ENCODE assay signal across 1 cellular context in the genomic region with DNA sequence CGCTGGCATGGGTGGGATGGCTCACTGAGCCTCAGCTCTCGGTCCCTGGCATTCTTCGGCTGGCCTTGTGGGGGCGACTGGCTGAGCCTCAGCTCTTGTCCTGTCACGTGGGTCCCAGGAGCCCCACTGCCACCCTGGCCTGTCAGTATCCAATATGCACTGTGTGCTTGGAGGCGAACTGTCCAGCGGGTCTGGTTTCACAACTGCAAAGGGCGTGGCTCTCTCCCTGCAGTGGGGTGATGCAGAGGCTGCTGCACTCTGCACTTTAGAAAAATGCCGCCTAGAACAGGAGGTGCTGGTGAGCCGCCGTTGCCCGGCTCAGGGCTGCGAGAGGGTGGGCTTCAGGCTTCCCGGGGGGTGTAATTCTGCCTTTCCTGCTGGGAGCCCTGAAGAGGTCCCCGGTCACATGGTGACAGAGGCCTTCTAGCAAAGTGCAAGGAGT.
TF ChIP-seq lines count a peak whose summit lies in the region.

No MANE protein-coding gene starts in this region.

TF ChIP-seq in HepG2, 621 proteins besides CTCF, POLR2A, EP300 and RAD21 (continued from another document and continues in another):
- TF ChIP-seq, protein P1, sequence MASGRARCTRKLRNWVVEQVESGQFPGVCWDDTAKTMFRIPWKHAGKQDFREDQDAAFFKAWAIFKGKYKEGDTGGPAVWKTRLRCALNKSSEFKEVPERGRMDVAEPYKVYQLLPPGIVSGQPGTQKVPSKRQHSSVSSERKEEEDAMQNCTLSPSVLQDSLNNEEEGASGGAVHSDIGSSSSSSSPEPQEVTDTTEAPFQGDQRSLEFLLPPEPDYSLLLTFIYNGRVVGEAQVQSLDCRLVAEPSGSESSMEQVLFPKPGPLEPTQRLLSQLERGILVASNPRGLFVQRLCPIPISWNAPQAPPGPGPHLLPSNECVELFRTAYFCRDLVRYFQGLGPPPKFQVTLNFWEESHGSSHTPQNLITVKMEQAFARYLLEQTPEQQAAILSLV (CRISPR knock-in tag; IDR thresholded peaks at IDR 0.05; ENCODE audit: borderline replicate concordance), result no peak
- TF ChIP-seq NR2C2 (CRISPR knock-in tag; IDR thresholded peaks at IDR 0.05; ENCODE audit: borderline replicate concordance), result no peak
- no peak for TF ChIP-seq ZNF766 (CRISPR knock-in tag; IDR thresholded peaks at IDR 0.05; ENCODE audit: borderline replicate concordance)
- peak; percentile 69 for TF ChIP-seq SAP130 (CRISPR knock-in tag; IDR thresholded peaks at IDR 0.05; ENCODE audit: low read depth)
- no peak for TF ChIP-seq ETV6 (CRISPR knock-in tag; conservative IDR thresholded peaks at IDR 0.05)
- TF ChIP-seq, protein P2, sequence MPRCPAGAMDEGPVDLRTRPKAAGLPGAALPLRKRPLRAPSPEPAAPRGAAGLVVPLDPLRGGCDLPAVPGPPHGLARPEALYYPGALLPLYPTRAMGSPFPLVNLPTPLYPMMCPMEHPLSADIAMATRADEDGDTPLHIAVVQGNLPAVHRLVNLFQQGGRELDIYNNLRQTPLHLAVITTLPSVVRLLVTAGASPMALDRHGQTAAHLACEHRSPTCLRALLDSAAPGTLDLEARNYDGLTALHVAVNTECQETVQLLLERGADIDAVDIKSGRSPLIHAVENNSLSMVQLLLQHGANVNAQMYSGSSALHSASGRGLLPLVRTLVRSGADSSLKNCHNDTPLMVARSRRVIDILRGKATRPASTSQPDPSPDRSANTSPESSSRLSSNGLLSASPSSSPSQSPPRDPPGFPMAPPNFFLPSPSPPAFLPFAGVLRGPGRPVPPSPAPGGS (CRISPR knock-in tag; IDR thresholded peaks at IDR 0.05), result no peak
- TF ChIP-seq ZNF350 (CRISPR knock-in tag; IDR thresholded peaks at IDR 0.05; ENCODE audit: borderline replicate concordance, low read depth), result 0 out of 2 replicates have a peak, but pooled peaks have one; percentile 16
- TF ChIP-seq SOX6 (IDR thresholded peaks at IDR 0.05), result no peak
- TF ChIP-seq SOX6 (CRISPR knock-in tag; IDR thresholded peaks at IDR 0.05), result peak; percentile 29; the same call in 1 of the 2 replicates
- TF ChIP-seq ZNF329 (CRISPR knock-in tag; IDR thresholded peaks at IDR 0.05; ENCODE audit: low read depth), result no peak
- TF ChIP-seq, protein P3, sequence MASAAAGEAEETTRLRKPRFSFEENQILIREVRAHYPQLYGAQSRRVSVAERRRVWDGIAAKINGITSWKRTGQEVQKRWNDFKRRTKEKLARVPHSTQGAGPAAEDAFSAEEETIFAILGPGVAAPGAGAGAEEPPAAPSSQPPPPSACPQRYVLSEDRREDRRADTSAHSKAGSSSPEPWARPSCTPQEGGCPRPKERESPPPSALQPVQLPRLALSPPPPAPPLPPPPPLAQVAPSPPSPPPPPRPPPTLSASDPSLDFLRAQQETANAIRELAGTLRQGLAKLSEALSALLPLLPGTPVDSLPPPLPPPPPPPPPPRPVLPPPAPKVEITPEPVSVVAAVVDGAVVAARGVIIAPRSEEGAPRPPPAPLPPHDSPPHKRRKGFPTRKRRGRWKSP (CRISPR knock-in tag; IDR thresholded peaks at IDR 0.05), result no peak
- no peak for TF ChIP-seq ZNF446 (CRISPR knock-in tag; IDR thresholded peaks at IDR 0.05)
- TF ChIP-seq NFYB (CRISPR knock-in tag; IDR thresholded peaks at IDR 0.05), result no peak
- no peak for TF ChIP-seq ZNF232 (CRISPR knock-in tag; IDR thresholded peaks at IDR 0.05; ENCODE audit: borderline replicate concordance)
- TF ChIP-seq KLF16 (CRISPR knock-in tag; IDR thresholded peaks at IDR 0.05), result peak in 1 of 2 experiments; percentile 29; a peak in 1 of 4 replicates
- no peak for TF ChIP-seq FOXK2 (IDR thresholded peaks at IDR 0.05)
- TF ChIP-seq, protein P4, sequence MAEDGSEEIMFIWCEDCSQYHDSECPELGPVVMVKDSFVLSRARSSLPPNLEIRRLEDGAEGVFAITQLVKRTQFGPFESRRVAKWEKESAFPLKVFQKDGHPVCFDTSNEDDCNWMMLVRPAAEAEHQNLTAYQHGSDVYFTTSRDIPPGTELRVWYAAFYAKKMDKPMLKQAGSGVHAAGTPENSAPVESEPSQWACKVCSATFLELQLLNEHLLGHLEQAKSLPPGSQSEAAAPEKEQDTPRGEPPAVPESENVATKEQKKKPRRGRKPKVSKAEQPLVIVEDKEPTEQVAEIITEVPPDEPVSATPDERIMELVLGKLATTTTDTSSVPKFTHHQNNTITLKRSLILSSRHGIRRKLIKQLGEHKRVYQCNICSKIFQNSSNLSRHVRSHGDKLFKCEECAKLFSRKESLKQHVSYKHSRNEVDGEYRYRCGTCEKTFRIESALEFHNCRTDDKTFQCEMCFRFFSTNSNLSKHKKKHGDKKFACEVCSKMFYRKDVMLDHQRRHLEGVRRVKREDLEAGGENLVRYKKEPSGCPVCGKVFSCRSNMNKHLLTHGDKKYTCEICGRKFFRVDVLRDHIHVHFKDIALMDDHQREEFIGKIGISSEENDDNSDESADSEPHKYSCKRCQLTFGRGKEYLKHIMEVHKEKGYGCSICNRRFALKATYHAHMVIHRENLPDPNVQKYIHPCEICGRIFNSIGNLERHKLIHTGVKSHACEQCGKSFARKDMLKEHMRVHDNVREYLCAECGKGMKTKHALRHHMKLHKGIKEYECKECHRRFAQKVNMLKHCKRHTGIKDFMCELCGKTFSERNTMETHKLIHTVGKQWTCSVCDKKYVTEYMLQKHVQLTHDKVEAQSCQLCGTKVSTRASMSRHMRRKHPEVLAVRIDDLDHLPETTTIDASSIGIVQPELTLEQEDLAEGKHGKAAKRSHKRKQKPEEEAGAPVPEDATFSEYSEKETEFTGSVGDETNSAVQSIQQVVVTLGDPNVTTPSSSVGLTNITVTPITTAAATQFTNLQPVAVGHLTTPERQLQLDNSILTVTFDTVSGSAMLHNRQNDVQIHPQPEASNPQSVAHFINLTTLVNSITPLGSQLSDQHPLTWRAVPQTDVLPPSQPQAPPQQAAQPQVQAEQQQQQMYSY (CRISPR knock-in tag; IDR thresholded peaks at IDR 0.05), result no peak
- TF ChIP-seq, protein P5, sequence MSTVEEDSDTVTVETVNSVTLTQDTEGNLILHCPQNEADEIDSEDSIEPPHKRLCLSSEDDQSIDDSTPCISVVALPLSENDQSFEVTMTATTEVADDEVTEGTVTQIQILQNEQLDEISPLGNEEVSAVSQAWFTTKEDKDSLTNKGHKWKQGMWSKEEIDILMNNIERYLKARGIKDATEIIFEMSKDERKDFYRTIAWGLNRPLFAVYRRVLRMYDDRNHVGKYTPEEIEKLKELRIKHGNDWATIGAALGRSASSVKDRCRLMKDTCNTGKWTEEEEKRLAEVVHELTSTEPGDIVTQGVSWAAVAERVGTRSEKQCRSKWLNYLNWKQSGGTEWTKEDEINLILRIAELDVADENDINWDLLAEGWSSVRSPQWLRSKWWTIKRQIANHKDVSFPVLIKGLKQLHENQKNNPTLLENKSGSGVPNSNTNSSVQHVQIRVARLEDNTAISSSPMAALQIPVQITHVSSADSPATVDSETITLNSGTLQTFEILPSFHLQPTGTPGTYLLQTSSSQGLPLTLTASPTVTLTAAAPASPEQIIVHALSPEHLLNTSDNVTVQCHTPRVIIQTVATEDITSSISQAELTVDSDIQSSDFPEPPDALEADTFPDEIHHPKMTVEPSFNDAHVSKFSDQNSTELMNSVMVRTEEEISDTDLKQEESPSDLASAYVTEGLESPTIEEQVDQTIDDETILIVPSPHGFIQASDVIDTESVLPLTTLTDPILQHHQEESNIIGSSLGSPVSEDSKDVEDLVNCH (CRISPR knock-in tag; IDR thresholded peaks at IDR 0.05), result no peak
- no peak for TF ChIP-seq NFE2L2 (IDR thresholded peaks at IDR 0.05; ENCODE audit: low read length)
- no peak for TF ChIP-seq ZNF589 (CRISPR knock-in tag; conservative IDR thresholded peaks at IDR 0.05)
- TF ChIP-seq, protein P6, sequence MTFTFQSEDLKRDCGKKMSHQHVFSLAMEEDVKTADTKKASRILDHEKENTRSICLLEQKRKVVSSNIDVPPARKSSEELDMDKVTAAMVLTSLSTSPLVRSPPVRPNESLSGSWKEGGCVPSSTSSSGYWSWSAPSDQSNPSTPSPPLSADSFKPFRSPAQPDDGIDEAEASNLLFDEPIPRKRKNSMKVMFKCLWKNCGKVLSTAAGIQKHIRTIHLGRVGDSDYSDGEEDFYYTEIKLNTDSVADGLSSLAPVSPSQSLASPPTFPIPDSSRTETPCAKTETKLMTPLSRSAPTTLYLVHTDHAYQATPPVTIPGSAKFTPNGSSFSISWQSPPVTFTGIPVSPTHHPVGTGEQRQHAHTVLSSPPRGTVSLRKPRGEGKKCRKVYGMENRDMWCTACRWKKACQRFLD (CRISPR knock-in tag; IDR thresholded peaks at IDR 0.05; ENCODE audit: borderline replicate concordance), result no peak
- no peak for TF ChIP-seq ZNF501 (CRISPR knock-in tag; IDR thresholded peaks at IDR 0.05)
- no peak for TF ChIP-seq ARID2 (CRISPR knock-in tag; IDR thresholded peaks at IDR 0.05; ENCODE audit: borderline replicate concordance)
- TF ChIP-seq, protein P7, sequence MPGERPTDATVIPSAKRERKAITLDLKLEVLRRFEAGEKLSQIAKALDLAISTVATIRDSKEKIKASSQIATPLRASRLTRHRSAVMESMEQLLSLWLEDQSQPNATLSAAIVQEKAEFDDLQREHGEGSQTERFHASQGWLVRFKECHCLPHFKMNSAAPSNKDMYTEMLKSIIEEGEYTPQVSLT (CRISPR knock-in tag; IDR thresholded peaks at IDR 0.05; ENCODE audit: borderline replicate concordance, low read depth), result no peak
- TF ChIP-seq YY1 (IDR thresholded peaks at IDR 0.05; ENCODE audit: insufficient read depth, insufficient replicate concordance, low read depth, low read length), result peak; percentile 36
- TF ChIP-seq SNRNP70 (IDR thresholded peaks at IDR 0.05; ENCODE audit: low read depth, low read length), result no peak
- TF ChIP-seq ZNF746 (CRISPR knock-in tag; IDR thresholded peaks at IDR 0.05), result no peak
- TF ChIP-seq, protein P8, sequence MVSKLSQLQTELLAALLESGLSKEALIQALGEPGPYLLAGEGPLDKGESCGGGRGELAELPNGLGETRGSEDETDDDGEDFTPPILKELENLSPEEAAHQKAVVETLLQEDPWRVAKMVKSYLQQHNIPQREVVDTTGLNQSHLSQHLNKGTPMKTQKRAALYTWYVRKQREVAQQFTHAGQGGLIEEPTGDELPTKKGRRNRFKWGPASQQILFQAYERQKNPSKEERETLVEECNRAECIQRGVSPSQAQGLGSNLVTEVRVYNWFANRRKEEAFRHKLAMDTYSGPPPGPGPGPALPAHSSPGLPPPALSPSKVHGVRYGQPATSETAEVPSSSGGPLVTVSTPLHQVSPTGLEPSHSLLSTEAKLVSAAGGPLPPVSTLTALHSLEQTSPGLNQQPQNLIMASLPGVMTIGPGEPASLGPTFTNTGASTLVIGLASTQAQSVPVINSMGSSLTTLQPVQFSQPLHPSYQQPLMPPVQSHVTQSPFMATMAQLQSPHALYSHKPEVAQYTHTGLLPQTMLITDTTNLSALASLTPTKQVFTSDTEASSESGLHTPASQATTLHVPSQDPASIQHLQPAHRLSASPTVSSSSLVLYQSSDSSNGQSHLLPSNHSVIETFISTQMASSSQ (IDR thresholded peaks at IDR 0.05; ENCODE audit: low read depth), result no peak
- TF ChIP-seq, protein P8 (CRISPR knock-in tag; IDR thresholded peaks at IDR 0.05; ENCODE audit: borderline replicate concordance), result 0 out of 2 replicates have a peak, but pooled peaks have one; percentile 34
- TF ChIP-seq SMAD3 (CRISPR knock-in tag; IDR thresholded peaks at IDR 0.05), result no peak
- TF ChIP-seq ZNF883 (CRISPR knock-in tag; IDR thresholded peaks at IDR 0.05; ENCODE audit: not compliant biosample characterization), result no peak
- TF ChIP-seq SUZ12 (IDR thresholded peaks at IDR 0.05; ENCODE audit: low read depth, low read length), result no peak
- no peak for TF ChIP-seq SPEN (CRISPR knock-in tag; IDR thresholded peaks at IDR 0.05; ENCODE audit: low read depth)
- no peak; the same call in none of the 2 replicates for TF ChIP-seq THAP11 (CRISPR knock-in tag; IDR thresholded peaks at IDR 0.05)
- TF ChIP-seq, protein P9, sequence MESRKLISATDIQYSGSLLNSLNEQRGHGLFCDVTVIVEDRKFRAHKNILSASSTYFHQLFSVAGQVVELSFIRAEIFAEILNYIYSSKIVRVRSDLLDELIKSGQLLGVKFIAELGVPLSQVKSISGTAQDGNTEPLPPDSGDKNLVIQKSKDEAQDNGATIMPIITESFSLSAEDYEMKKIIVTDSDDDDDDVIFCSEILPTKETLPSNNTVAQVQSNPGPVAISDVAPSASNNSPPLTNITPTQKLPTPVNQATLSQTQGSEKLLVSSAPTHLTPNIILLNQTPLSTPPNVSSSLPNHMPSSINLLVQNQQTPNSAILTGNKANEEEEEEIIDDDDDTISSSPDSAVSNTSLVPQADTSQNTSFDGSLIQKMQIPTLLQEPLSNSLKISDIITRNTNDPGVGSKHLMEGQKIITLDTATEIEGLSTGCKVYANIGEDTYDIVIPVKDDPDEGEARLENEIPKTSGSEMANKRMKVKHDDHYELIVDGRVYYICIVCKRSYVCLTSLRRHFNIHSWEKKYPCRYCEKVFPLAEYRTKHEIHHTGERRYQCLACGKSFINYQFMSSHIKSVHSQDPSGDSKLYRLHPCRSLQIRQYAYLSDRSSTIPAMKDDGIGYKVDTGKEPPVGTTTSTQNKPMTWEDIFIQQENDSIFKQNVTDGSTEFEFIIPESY (CRISPR knock-in tag; IDR thresholded peaks at IDR 0.05), result 0 out of 2 replicates have a peak, but pooled peaks have one; percentile 22
- TF ChIP-seq, protein P10, sequence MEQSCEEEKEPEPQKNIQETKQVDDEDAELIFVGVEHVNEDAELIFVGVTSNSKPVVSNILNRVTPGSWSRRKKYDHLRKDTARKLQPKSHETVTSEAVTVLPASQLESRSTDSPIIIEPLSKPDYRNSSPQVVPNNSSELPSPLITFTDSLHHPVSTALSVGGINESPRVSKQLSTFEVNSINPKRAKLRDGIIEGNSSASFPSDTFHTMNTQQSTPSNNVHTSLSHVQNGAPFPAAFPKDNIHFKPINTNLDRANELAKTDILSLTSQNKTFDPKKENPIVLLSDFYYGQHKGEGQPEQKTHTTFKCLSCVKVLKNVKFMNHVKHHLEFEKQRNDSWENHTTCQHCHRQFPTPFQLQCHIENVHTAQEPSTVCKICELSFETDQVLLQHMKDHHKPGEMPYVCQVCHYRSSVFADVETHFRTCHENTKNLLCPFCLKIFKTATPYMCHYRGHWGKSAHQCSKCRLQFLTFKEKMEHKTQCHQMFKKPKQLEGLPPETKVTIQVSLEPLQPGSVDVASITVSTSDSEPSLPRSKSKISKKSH (CRISPR knock-in tag; IDR thresholded peaks at IDR 0.05; ENCODE audit: borderline replicate concordance), result no peak; the same call in 1 of the 2 replicates
- TF ChIP-seq ZFP1 (CRISPR knock-in tag; IDR thresholded peaks at IDR 0.05), result no peak
- peak; percentile 57; the same call in 1 of the 2 replicates for TF ChIP-seq ZFY (CRISPR knock-in tag; IDR thresholded peaks at IDR 0.05)
